In genomic region chr6:138428943-138429616, GRCh38 we compare ENCODE assay signal across 8 cellular contexts. TPM values are rescaled to one million over a fixed set of nuclear protein-coding genes. Genes with fewer than 3 reads are reported as not detected.
DNase-seq lines count a peak whose midpoint lies in the region; ATAC-seq and TF ChIP-seq lines count a peak whose summit lies in the region.

No MANE protein-coding gene starts in this region.

- H3K27ac ChIP-seq in AG04450 (ENCODE audit: low read depth, low read length), result no peak overlapping the region
- no peak overlapping the region for H3K27ac ChIP-seq in body of pancreas

- WGBS in body of pancreas, 2 donors, result 33 to 35% methylated on average over 8 of the region's 8 CpGs

- H3K4me3 ChIP-seq in AG04450 (ENCODE audit: low read depth, low read length) (no peak overlapping the region), body of pancreas (no peak overlapping the region)

- H3K36me3 ChIP-seq in body of pancreas (replicated peaks in 1 of 2; ENCODE audit: insufficient read depth in 1 of 2, low read depth in 2 of 2), result peaks cover 0 to 4% of the 10 kb centered on the region in 2 donors

- POLR2A ChIA-PET in AG04450 (lab: Yijun Ruan, JAX), result no interaction called here

- no peaks in the 10 kb centered on the region for H3K4me1 ChIP-seq in body of pancreas

- TF ChIP-seq POLR2A in body of pancreas (IDR thresholded peaks at IDR 0.05), result no peak

- TF ChIP-seq CTCF in AG04450 (IDR thresholded peaks at IDR 0.05; ENCODE audit: low read depth, low read length) (peak; percentile 62), body of pancreas (IDR thresholded peaks at IDR 0.05) (peak; percentile 18 to 82 (median 70))

- CTCF ChIA-PET in AG04450 (lab: Charles Lee), result interaction anchor here (0.5 to 4.2 kb wide), 37 partner anchors 11 to 559 kb away, joined by 3 to 33 read pairs (median 4); partner anchors contain the start of gene REPS1

- H3K27me3 ChIP-seq in AG04450 (ENCODE audit: control insufficient read depth, insufficient read depth, low read length), result no peaks in the 10 kb centered on the region
- no peaks in the 10 kb centered on the region for H3K27me3 ChIP-seq in body of pancreas

- peak; percentile 48 for ATAC-seq in GM18498 (IDR thresholded peaks at IDR 0.05; ENCODE audit: unreplicated experiment)
- peak; percentile 66 for ATAC-seq in body of pancreas
- no peak for ATAC-seq in HG02763 (IDR thresholded peaks at IDR 0.05; ENCODE audit: unreplicated experiment)

- intact Hi-C loops in body of pancreas (cut with DNase I), result loop anchor here (5.0 kb wide), 1 partner anchor 163 kb away; no protein-coding TSS in a partner anchor

- DNase-seq in AG04450 (ENCODE audit: low read depth, low spot score) (peak; percentile 41), NCI-H2227 (lab: John Stamatoyannopoulos, UW; ENCODE audit: unreplicated experiment) (peak; percentile 24), body of pancreas (peak in 1 of 4 donors; percentile 48), iris pigment epithelial cell (ENCODE audit: low read depth) (peak; percentile 63), stromal cell of bone marrow (ENCODE audit: low read depth) (peak; percentile 47)
- no peak for DNase-seq in stimulated activated CD4-positive, alpha-beta T cell treated with anti-CD3 and anti-CD28 coated beads, Interleukin-2, amount 100 ng/mL, for 48 hours

- H3K9me3 ChIP-seq in AG04450 (ENCODE audit: control insufficient read depth, insufficient read depth, low read length) (no peaks in the 10 kb centered on the region), body of pancreas (no peaks in the 10 kb centered on the region)

RNA-seq across cellular contexts. Expression of gene HEBP2, which starts 25.1 kb away (rescaled TPM):
- 10.1 and 16.8 TPM in 2 replicates for polyA plus RNA-seq in AG04450 (2011; rRNA removed)
- 1.8 and 2.2 TPM in 2 replicates for polyA minus RNA-seq in AG04450 (2011; rRNA and poly(A)+ RNA removed)
- 100 to 1,000 TPM in 1 of 2 donors, 10 to 100 TPM in 1; 33.2 to 181 TPM for total RNA-seq in body of pancreas

RNA-seq across cellular contexts. Expression of gene SMIM28, which starts 51.4 kb away (rescaled TPM):
- polyA plus RNA-seq in AG04450 (2011; rRNA removed), result not detected in 2 replicates
- not detected in 2 replicates for polyA minus RNA-seq in AG04450 (2011; rRNA and poly(A)+ RNA removed)
- not detected for total RNA-seq in body of pancreas

Comparison
In these comparisons a context has a peak if more than half of its experiments do, and no peak if none do; other contexts are left out.
1. DNase-seq: peak in AG04450 (single experiment), NCI-H2227 (single experiment), iris pigment epithelial cell (single experiment) and stromal cell of bone marrow (single experiment); none in stimulated activated CD4-positive, alpha-beta T cell treated with anti-CD3 and anti-CD28 coated beads, Interleukin-2, amount 100 ng/mL, for 48 hours (0 of 2).